Comparison of ENCODE assay signal across 8 cellular contexts in the genomic region with DNA sequence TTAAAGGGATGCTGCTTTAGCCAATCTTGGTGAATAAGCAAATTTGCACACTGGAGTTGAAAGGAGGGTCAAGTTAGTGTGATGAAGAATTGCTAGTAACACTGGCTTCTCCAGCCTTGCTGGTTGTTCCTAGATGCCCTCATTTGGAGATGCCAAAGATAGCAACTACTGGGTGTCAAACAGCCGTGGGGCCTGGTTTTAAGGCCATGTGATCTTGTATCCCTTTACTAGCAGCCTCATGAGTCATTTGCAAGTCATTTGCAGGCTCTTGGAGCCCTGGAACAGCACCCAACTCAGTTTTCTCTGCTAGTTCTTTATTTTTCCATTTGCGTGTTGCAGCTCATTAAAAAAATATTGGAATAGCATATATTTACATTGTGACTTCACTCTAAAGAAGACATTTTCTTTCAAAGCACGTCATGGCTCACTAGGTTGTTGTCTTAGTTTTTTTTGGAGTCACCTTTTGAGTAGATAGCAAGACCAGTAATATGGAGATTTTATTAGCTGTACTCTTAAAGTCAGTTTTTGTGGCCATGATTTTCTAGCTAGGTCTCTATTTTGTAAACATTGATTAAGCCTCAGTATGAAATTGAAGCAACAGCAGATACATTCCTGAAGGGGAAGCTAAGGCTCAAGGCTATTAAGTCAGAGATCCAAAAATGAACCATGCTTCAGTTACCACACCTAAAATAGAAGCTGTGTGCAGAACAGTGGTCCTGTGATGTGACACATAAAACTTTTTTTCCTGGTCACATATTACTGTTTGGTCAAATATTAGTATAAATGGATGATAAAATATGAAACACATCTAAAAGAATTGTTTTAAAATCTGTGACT. TPM values are rescaled to one million over a fixed set of nuclear protein-coding genes. Genes with fewer than 3 reads are reported as not detected.
DNase-seq lines count a peak whose midpoint lies in the region; ATAC-seq and TF ChIP-seq lines count a peak whose summit lies in the region.

No MANE protein-coding gene starts in this region.

- H3K36me3 ChIP-seq in RWPE2 (ENCODE audit: low read depth) = peaks cover 6% of the 10 kb centered on the region
- peaks cover 0 to 6% of the 10 kb centered on the region in 2 donors for H3K36me3 ChIP-seq in psoas muscle (ENCODE audit: insufficient read depth in 1 of 2, low read depth in 1 of 2)
- peaks cover 0 to 38% (median 4%) of the 10 kb centered on the region in 6 donors for H3K36me3 ChIP-seq in spleen
- no peaks in the 10 kb centered on the region for H3K36me3 ChIP-seq in effector memory CD4-positive, alpha-beta T cell (ENCODE audit: control insufficient read depth, insufficient read depth, low read length)

- WGBS in psoas muscle, 3 donors = 17 to 34% (median 24%) methylated on average over 3 of the region's 3 CpGs
- WGBS in spleen, 5 donors = 63 to 88% (median 81%) methylated on average over 3 of the region's 3 CpGs

- H3K9me3 ChIP-seq in RWPE2 (ENCODE audit: severe bottlenecking) (no peaks in the 10 kb centered on the region), psoas muscle (no peaks in the 10 kb centered on the region), spleen (no peaks in the 10 kb centered on the region)
- no peaks in the 10 kb centered on the region for H3K9me3 ChIP-seq in effector memory CD4-positive, alpha-beta T cell (ENCODE audit: control insufficient read depth, low read length)

- H3K27me3 ChIP-seq in RWPE2 (ENCODE audit: insufficient read depth, poor library complexity, severe bottlenecking) (no peaks in the 10 kb centered on the region), psoas muscle (ENCODE audit: insufficient read depth in 3 of 3, low read length in 2 of 3) (no peaks in the 10 kb centered on the region), spleen (replicated peaks in 1 of 7) (no peaks in the 10 kb centered on the region)
- H3K27me3 ChIP-seq in effector memory CD4-positive, alpha-beta T cell (replicated peaks; ENCODE audit: control insufficient read depth, insufficient read depth, low read length, poor library complexity, severe bottlenecking) = no peaks in the 10 kb centered on the region

- peak overlapping the region; percentile 8 for H3K27ac ChIP-seq in RWPE2 (ENCODE audit: poor library complexity, severe bottlenecking)
- peak overlapping the region; percentile 92 for H3K27ac ChIP-seq in psoas muscle
- H3K27ac ChIP-seq in spleen = no peak overlapping the region
- H3K27ac ChIP-seq in effector memory CD4-positive, alpha-beta T cell (ENCODE audit: insufficient read depth, low read length, poor library complexity, severe bottlenecking) = no peak overlapping the region

- H3K4me1 ChIP-seq in RWPE2 (ENCODE audit: insufficient read depth, poor library complexity, severe bottlenecking) (peaks cover 13% of the 10 kb centered on the region), psoas muscle (peaks cover 51% of the 10 kb centered on the region), spleen (peaks cover 0 to 20% (median 9%) of the 10 kb centered on the region in 6 donors)
- no peaks in the 10 kb centered on the region for H3K4me1 ChIP-seq in effector memory CD4-positive, alpha-beta T cell (ENCODE audit: control insufficient read depth, insufficient read depth, low read length, poor library complexity, severe bottlenecking)

- TF ChIP-seq CTCF in RWPE2 (IDR thresholded peaks at IDR 0.05; ENCODE audit: poor library complexity, severe bottlenecking) (no peak), fibroblast of mammary gland (conservative IDR thresholded peaks at IDR 0.05; ENCODE audit: control insufficient read depth, insufficient read depth, low read depth, low read length) (no peak), psoas muscle (IDR thresholded peaks at IDR 0.05) (no peak), spleen (IDR thresholded peaks at IDR 0.05 in 8 of 11, conservative IDR thresholded peaks at IDR 0.05 in 3 of 11) (no peak)

- ATAC-seq in RWPE2 (ENCODE audit: low read depth) (peak; percentile 96), psoas muscle (peak; percentile 85 to 91 (median 86)), HG02642 (IDR thresholded peaks at IDR 0.05; ENCODE audit: poor library complexity, unreplicated experiment) (no peak)

- intact Hi-C loops in psoas muscle (cut with DNase I) = loop anchor here in 1 of 2 donors (2.0 to 10.0 kb wide), 2 partner anchors 31 to 277 kb away; a partner anchor contains a TSS
- intact Hi-C loops in spleen (cut with DNase I; ENCODE audit: low total_unique reads) = no loop called here

- TF ChIP-seq POLR2A in spleen (IDR thresholded peaks at IDR 0.05) = no peak

- DNase-seq in EH (ENCODE audit: low read depth) = peak; percentile 98
- DNase-seq in RWPE2 (ENCODE audit: low spot score) = peak; percentile 69
- peak; percentile 89 for DNase-seq in fibroblast of mammary gland (ENCODE audit: low read depth)
- DNase-seq in psoas muscle = peak; percentile 48 to 82
- DNase-seq in spleen = no peak
- no peak for DNase-seq in effector memory CD4-positive, alpha-beta T cell
- DNase-seq in retina = no peak

- no peak overlapping the region for H3K4me3 ChIP-seq in RWPE2 (ENCODE audit: severe bottlenecking)
- H3K4me3 ChIP-seq in fibroblast of mammary gland (ENCODE audit: control insufficient read depth, low read depth, low read length) = no peak overlapping the region
- peak overlapping the region; percentile 55 for H3K4me3 ChIP-seq in psoas muscle
- H3K4me3 ChIP-seq in spleen = no peak overlapping the region
- no peak overlapping the region for H3K4me3 ChIP-seq in effector memory CD4-positive, alpha-beta T cell (ENCODE audit: insufficient read depth, low read depth, low read length, poor library complexity, severe bottlenecking)

RNA-seq across cellular contexts. Expression of a gene that starts 1.3 kb away (rescaled TPM):
- total RNA-seq in psoas muscle = 1 to 10 TPM; 1.9 to 9.8 (median 8.0) TPM
- polyA plus RNA-seq in psoas muscle = 10 to 100 TPM in 1 of 3 donors, 1 to 10 TPM in 2; 1.7 to 16.2 (median 6.4) TPM
- 10 to 100 TPM in 1 of 7 donors, 1 to 10 TPM in 6; 2.2 to 15.1 (median 3.3) TPM for total RNA-seq in spleen
- polyA plus RNA-seq in spleen = 1 to 10 TPM in 2 of 3 donors, under 1 TPM in 1; 0.93 to 1.6 (median 1.2) TPM

RNA-seq across cellular contexts. Expression of a gene that starts 31.8 kb away (rescaled TPM):
- total RNA-seq in psoas muscle (100 to 1,000 TPM in 1 of 4 donors, 10 to 100 TPM in 3; 43.7 to 163 (median 54.0) TPM), spleen (100 to 1,000 TPM in 1 of 7 donors, 10 to 100 TPM in 6; 41.0 to 111 (median 54.5) TPM)
- polyA plus RNA-seq in psoas muscle (100 to 1,000 TPM in 1 of 3 donors, 10 to 100 TPM in 2; 34.7 to 153 (median 84.1) TPM), spleen (10 to 100 TPM; 22.9 to 29.3 (median 26.2) TPM)

Comparison
In these comparisons a context has a peak if more than half of its experiments do, and no peak if none do; other contexts are left out.
1. DNase-seq: peak in EH (single experiment), RWPE2 (single experiment), fibroblast of mammary gland (single experiment) and psoas muscle (2 of 2); none in spleen (single experiment), effector memory CD4-positive, alpha-beta T cell (0 of 3) and retina (single experiment).
2. H3K27ac ChIP-seq: peak in RWPE2 (single experiment) and psoas muscle (single experiment); none in spleen (0 of 8) and effector memory CD4-positive, alpha-beta T cell (single experiment).